In the genomic region with DNA sequence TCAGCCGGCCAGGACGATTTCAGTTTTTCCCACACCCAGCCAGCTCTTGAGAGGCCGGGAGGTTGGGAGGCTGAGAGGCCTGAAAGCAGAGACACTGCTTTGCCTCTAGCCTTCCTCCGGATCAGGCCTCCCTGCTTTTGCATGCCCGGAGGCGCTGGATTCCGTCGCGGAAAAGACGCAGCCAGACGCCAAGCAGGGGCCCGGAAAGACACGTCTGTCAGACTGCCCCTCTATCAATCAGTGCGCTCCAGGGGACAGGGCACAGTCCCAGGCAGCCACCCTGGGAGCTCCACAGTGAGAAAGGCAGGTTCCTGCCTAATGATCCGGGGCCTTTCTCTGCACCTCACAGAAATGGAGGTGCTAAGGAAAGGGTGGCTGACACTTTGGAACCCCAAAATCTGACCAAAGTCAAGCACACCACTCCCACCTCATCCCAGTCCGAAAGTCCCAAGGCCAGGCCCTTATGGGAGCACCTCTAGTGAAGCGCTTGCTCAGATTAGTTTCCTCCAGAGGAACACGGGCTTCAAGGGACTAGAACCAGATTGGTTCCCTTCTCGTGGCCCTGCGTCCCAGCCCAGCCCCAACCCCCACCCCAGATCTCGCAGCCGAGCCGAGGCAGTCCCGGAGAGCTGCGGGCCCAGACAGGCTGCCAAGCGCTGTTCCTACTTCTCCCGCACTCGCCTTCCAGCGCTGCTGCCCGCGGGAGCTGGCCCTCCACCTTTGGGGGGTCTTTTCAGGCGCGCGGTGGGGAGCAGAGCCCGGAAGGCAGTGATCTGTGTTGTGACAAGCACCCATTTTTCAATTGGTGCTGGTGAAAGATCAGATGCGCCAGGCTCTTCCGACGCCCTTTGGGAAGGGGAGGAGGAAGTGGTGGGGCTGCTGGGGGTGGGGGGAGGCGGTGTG, we compare ENCODE assay signal across 1 cellular context.
A peak's percentile ranks its signal among the peaks of the same experiment; 100 is the strongest.
TF ChIP-seq lines count a peak whose summit lies in the region.

No MANE protein-coding gene starts in this region.

TF ChIP-seq in GM23338, 12 proteins besides CTCF, POLR2A, EP300 and RAD21:
- no peak for TF ChIP-seq POLR2AphosphoS5 (IDR thresholded peaks at IDR 0.05; ENCODE audit: low read depth)
- no peak for TF ChIP-seq EZH2 (IDR thresholded peaks at IDR 0.05; ENCODE audit: low read depth, unreplicated experiment)
- TF ChIP-seq NANOG (IDR thresholded peaks at IDR 0.05; ENCODE audit: borderline replicate concordance), result no peak
- TF ChIP-seq EZH2phosphoT487 (IDR thresholded peaks at IDR 0.05; ENCODE audit: unreplicated experiment), result peak; percentile 13
- TF ChIP-seq, protein P1, sequence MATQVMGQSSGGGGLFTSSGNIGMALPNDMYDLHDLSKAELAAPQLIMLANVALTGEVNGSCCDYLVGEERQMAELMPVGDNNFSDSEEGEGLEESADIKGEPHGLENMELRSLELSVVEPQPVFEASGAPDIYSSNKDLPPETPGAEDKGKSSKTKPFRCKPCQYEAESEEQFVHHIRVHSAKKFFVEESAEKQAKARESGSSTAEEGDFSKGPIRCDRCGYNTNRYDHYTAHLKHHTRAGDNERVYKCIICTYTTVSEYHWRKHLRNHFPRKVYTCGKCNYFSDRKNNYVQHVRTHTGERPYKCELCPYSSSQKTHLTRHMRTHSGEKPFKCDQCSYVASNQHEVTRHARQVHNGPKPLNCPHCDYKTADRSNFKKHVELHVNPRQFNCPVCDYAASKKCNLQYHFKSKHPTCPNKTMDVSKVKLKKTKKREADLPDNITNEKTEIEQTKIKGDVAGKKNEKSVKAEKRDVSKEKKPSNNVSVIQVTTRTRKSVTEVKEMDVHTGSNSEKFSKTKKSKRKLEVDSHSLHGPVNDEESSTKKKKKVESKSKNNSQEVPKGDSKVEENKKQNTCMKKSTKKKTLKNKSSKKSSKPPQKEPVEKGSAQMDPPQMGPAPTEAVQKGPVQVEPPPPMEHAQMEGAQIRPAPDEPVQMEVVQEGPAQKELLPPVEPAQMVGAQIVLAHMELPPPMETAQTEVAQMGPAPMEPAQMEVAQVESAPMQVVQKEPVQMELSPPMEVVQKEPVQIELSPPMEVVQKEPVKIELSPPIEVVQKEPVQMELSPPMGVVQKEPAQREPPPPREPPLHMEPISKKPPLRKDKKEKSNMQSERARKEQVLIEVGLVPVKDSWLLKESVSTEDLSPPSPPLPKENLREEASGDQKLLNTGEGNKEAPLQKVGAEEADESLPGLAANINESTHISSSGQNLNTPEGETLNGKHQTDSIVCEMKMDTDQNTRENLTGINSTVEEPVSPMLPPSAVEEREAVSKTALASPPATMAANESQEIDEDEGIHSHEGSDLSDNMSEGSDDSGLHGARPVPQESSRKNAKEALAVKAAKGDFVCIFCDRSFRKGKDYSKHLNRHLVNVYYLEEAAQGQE (IDR thresholded peaks at IDR 0.05; ENCODE audit: unreplicated experiment), result no peak
- TF ChIP-seq ZNF331 (CRISPR knock-in tag; IDR thresholded peaks at IDR 0.05; ENCODE audit: low read depth), result no peak
- TF ChIP-seq, protein P2, sequence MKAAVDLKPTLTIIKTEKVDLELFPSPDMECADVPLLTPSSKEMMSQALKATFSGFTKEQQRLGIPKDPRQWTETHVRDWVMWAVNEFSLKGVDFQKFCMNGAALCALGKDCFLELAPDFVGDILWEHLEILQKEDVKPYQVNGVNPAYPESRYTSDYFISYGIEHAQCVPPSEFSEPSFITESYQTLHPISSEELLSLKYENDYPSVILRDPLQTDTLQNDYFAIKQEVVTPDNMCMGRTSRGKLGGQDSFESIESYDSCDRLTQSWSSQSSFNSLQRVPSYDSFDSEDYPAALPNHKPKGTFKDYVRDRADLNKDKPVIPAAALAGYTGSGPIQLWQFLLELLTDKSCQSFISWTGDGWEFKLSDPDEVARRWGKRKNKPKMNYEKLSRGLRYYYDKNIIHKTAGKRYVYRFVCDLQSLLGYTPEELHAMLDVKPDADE (IDR thresholded peaks at IDR 0.05), result no peak
